ENCODE assay signal across 8 cellular contexts in the genomic region with DNA sequence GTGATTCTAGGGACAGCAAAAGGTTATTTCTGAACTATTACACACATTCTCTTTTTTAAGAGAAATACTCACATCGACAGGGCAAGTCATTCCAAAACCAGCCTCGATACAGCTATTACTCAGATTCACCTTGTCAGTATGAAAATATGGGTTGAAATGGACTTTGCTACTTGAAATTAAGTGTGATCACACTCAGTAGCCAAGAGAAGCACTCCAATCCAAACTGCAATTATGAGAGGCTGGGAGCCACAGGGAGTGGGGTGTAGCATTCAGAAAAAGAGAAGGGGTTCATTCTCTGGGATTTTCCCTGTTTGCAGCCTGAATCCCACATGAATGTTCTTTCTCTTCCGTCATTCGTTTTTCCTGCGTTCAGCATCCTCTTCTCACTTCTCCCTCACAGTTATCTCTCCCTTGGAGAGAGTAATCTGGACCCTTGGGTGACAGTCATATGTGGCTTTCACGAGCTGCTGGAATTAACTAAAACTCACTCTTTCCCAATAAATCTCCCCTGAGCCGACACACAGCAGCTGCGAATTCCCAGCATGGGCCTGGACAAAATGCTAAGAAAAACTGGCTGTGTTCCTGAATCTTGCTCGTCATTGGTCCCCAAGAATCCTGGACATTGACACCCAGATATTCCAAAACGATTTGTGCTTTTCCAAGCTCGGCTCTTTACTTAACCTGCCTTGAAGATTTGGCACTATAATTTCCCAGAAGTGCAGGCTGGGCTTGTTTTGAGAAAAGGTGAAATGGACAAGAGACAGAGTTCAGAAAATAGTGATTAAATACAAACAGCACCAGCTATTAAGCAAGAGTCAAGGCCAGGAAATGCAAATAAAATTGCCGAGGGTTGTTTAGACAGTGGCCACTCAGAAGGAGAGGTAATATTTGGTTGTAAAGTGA.
A peak's percentile ranks its signal among the peaks of the same experiment; 100 is the strongest.
DNase-seq lines count a peak whose midpoint lies in the region; ATAC-seq and TF ChIP-seq lines count a peak whose summit lies in the region.

No MANE protein-coding gene starts in this region.

- peaks cover 34% of the 10 kb centered on the region for H3K4me1 ChIP-seq in smooth muscle cell (ENCODE audit: low read depth)

- DNase-seq in NCI-H2196 (lab: John Stamatoyannopoulos, UW; ENCODE audit: unreplicated experiment) (peak; percentile 38), fibroblast of gingiva (ENCODE audit: low read depth) (peak; percentile 32), smooth muscle cell (lab: John Stamatoyannopoulos, UW; ENCODE audit: unreplicated experiment) (no peak), MV-4-11 (lab: John Stamatoyannopoulos, UW) (no peak), iPS-NIHi11 (ENCODE audit: low spot score) (no peak), occipital lobe (lab: John Stamatoyannopoulos, UW) (no peak)

- peak overlapping the region; percentile 15 for H2AFZ ChIP-seq in smooth muscle cell (ENCODE audit: low read depth)

- H3K27ac ChIP-seq in smooth muscle cell (ENCODE audit: low read depth), result no peak overlapping the region

- H3K4me3 ChIP-seq in smooth muscle cell, result no peak overlapping the region

- no peaks in the 10 kb centered on the region for H4K20me1 ChIP-seq in smooth muscle cell (ENCODE audit: low read depth)

- H3K9ac ChIP-seq in smooth muscle cell (ENCODE audit: low read depth), result no peak overlapping the region

- peak; percentile 65 for ATAC-seq in GM18519 (IDR thresholded peaks at IDR 0.05; ENCODE audit: low FRiP score, unreplicated experiment)
- peak; percentile 58 for ATAC-seq in GM21717 (IDR thresholded peaks at IDR 0.05; ENCODE audit: unreplicated experiment)

- H3K9me3 ChIP-seq in smooth muscle cell (replicated peaks; ENCODE audit: low read depth), result no peaks in the 10 kb centered on the region

- H3K79me2 ChIP-seq in smooth muscle cell (ENCODE audit: low read depth), result no peaks in the 10 kb centered on the region

- no peaks in the 10 kb centered on the region for H3K36me3 ChIP-seq in smooth muscle cell (ENCODE audit: low read depth)

- WGBS in smooth muscle cell (ENCODE audit: low lambda C conversion rate), result 56% methylated on average over 12 of the region's 12 CpGs

- TF ChIP-seq CTCF in smooth muscle cell (IDR thresholded peaks at IDR 0.05; ENCODE audit: borderline replicate concordance, insufficient read depth, poor library complexity, severe bottlenecking), result no peak

- no peaks in the 10 kb centered on the region for H3F3A ChIP-seq in smooth muscle cell (ENCODE audit: low read depth)

- no peaks in the 10 kb centered on the region for H3K27me3 ChIP-seq in smooth muscle cell (ENCODE audit: low read depth)

- no peak overlapping the region for H3K4me2 ChIP-seq in smooth muscle cell

Comparison
In these comparisons a context has a peak if more than half of its experiments do, and no peak if none do; other contexts are left out.
1. DNase-seq: peak in NCI-H2196 (single experiment) and fibroblast of gingiva (single experiment); none in smooth muscle cell (single experiment), MV-4-11 (single experiment), iPS-NIHi11 (single experiment) and occipital lobe (single experiment).